8 cellular contexts compared by ENCODE assay signal in the genomic region with DNA sequence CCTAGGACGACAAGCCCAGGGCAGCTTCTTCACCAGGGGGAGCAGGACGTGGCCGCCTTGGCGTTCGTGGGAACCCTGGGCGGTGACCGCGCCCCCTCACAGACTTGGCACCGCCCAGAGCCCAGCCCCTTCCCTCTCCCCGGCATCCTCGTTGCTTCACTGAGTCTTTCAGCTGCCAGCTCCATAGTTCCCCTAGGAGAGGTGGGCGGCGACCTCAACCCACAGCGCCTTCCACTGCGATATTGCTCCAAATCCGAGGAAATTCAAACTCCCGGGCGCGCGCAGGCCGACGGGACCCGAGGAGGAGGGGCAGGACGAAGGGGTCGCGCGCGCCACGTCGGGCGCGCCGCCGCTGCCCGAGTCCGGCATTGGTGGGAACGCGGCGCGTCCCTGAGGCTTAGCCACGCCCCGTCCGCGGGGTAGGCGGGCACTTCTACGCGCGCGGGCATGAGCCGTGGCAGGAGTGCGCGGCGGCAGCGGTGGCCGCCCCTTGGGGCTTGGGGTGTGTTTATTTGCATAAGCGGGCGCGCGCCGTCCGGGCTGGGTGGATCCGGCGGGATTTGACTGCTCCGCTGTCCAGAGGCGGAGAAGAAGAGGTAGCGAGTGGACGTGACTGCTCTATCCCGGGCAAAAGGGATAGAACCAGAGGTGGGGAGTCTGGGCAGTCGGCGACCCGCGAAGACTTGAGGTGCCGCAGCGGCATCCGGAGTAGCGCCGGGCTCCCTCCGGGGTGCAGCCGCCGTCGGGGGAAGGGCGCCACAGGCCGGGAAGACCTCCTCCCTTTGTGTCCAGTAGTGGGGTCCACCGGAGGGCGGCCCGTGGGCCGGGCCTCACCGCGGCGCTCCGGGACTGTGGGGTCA. TPM values are rescaled to one million over a fixed set of nuclear protein-coding genes. Genes with fewer than 3 reads are reported as not detected.
A peak's percentile ranks its signal among the peaks of the same experiment; 100 is the strongest.
DNase-seq lines count a peak whose midpoint lies in the region; ATAC-seq and TF ChIP-seq lines count a peak whose summit lies in the region.

A gene with protein sequence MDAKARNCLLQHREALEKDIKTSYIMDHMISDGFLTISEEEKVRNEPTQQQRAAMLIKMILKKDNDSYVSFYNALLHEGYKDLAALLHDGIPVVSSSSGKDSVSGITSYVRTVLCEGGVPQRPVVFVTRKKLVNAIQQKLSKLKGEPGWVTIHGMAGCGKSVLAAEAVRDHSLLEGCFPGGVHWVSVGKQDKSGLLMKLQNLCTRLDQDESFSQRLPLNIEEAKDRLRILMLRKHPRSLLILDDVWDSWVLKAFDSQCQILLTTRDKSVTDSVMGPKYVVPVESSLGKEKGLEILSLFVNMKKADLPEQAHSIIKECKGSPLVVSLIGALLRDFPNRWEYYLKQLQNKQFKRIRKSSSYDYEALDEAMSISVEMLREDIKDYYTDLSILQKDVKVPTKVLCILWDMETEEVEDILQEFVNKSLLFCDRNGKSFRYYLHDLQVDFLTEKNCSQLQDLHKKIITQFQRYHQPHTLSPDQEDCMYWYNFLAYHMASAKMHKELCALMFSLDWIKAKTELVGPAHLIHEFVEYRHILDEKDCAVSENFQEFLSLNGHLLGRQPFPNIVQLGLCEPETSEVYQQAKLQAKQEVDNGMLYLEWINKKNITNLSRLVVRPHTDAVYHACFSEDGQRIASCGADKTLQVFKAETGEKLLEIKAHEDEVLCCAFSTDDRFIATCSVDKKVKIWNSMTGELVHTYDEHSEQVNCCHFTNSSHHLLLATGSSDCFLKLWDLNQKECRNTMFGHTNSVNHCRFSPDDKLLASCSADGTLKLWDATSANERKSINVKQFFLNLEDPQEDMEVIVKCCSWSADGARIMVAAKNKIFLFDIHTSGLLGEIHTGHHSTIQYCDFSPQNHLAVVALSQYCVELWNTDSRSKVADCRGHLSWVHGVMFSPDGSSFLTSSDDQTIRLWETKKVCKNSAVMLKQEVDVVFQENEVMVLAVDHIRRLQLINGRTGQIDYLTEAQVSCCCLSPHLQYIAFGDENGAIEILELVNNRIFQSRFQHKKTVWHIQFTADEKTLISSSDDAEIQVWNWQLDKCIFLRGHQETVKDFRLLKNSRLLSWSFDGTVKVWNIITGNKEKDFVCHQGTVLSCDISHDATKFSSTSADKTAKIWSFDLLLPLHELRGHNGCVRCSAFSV (N-terminal part only) (plus strand): TSS at position 579 of the 860 bp plus-strand sequence. CDS start 3,070 bp downstream, outside the sequence.
A gene with protein sequence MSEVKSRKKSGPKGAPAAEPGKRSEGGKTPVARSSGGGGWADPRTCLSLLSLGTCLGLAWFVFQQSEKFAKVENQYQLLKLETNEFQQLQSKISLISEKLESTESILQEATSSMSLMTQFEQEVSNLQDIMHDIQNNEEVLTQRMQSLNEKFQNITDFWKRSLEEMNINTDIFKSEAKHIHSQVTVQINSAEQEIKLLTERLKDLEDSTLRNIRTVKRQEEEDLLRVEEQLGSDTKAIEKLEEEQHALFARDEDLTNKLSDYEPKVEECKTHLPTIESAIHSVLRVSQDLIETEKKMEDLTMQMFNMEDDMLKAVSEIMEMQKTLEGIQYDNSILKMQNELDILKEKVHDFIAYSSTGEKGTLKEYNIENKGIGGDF (minus strand): TSS at position 77 of the 860 bp plus-strand sequence. CDS start 87 bp downstream, outside the sequence.

- peaks cover 21% of the 10 kb centered on the region for H3K4me1 Mint-ChIP-seq in T-helper 17 cell

- peaks cover 10% of the 10 kb centered on the region for H3K36me3 Mint-ChIP-seq in T-helper 17 cell (ENCODE audit: low read depth)

- H3K27me3 Mint-ChIP-seq in T-helper 17 cell, result no peaks in the 10 kb centered on the region

- TF ChIP-seq POLR2A in prostate gland (IDR thresholded peaks at IDR 0.05), result peak; percentile 94

- no peaks in the 10 kb centered on the region for H3K36me3 ChIP-seq in prostate gland

- H3K4me3 ChIP-seq in prostate gland, result peak within 1 kb of the TSS; percentile 97 to 98

- peak; percentile 87 for ATAC-seq in GM18502 (IDR thresholded peaks at IDR 0.05; ENCODE audit: poor library complexity, unreplicated experiment)
- peak; percentile 86 for ATAC-seq in HG02943 (IDR thresholded peaks at IDR 0.05; ENCODE audit: low read depth, unreplicated experiment)
- peak; percentile 93 for ATAC-seq in T-helper 17 cell
- peak; percentile 99 for ATAC-seq in left ventricle myocardium superior

- H3K27ac ChIP-seq in prostate gland, result peak within 1 kb of the TSS; percentile 88 to 89

- under 1% methylated on average over 78 of the region's 91 CpGs for WGBS in prostate gland

- no peaks in the 10 kb centered on the region for H3K4me1 ChIP-seq in prostate gland (replicated peaks)

- H3K9me3 ChIP-seq in T-helper 17 cell (ENCODE audit: control insufficient read depth, low read length, poor library complexity, severe bottlenecking) (no peaks in the 10 kb centered on the region), prostate gland (no peaks in the 10 kb centered on the region)

- TF ChIP-seq CTCF in prostate gland (IDR thresholded peaks at IDR 0.05), result no peak

- H3K27me3 ChIP-seq in prostate gland (replicated peaks; ENCODE audit: insufficient read depth), result no peaks in the 10 kb centered on the region

- peak within 1 kb of the TSS; percentile 80 for H3K27ac Mint-ChIP-seq in T-helper 17 cell

- intact Hi-C loops in left ventricle myocardium superior (cut with micrococcal nuclease), result loop anchor here (10.0 kb wide), 1 partner anchor 50 kb away; a partner anchor contains a TSS
- intact Hi-C loops in prostate gland (cut with DNase I), result loop anchor here (2.0 kb wide), 1 partner anchor 52 kb away; a partner anchor contains a TSS

- DNase-seq in NCI-H187 (lab: John Stamatoyannopoulos, UW) (peak; percentile 95 to 96), T-helper 17 cell (peak; percentile 95 to 98 (median 96)), amygdala (lab: John Stamatoyannopoulos, UW) (peak; percentile 32 to 98 (median 91)), left ventricle myocardium superior (peak; percentile 100), prostate gland (ENCODE audit: low spot score) (peak; percentile 98), ureter (ENCODE audit: low spot score) (peak; percentile 98)

- H3K4me3 Mint-ChIP-seq in T-helper 17 cell, result peak within 1 kb of the TSS; percentile 98

RNA-seq across cellular contexts. Expression of the first gene that starts in this region (rescaled TPM):
- total RNA-seq in T-helper 17 cell (10 to 100 TPM; 20.7 to 23.9 TPM), left ventricle myocardium superior (3.8 TPM), prostate gland (10 to 100 TPM in 1 of 2 donors, 1 to 10 TPM in 1; 9.4 to 11.6 TPM), ureter (19.2 TPM)

RNA-seq across cellular contexts. Expression of the second gene that starts in this region (rescaled TPM):
- total RNA-seq in T-helper 17 cell (1 to 10 TPM; 2.3 to 3.1 TPM), left ventricle myocardium superior (4.0 TPM), prostate gland (1 to 10 TPM; 6.0 to 6.5 TPM), ureter (8.1 TPM)

Comparison
In these comparisons a context has a peak if more than half of its experiments do, and no peak if none do; other contexts are left out.
1. Peak in every context shown above with its lines: DNase-seq, ATAC-seq, H3K4me3 ChIP-seq and H3K27ac ChIP-seq.